Comparison of ENCODE assay signal across 22 cellular contexts in the genomic region with DNA sequence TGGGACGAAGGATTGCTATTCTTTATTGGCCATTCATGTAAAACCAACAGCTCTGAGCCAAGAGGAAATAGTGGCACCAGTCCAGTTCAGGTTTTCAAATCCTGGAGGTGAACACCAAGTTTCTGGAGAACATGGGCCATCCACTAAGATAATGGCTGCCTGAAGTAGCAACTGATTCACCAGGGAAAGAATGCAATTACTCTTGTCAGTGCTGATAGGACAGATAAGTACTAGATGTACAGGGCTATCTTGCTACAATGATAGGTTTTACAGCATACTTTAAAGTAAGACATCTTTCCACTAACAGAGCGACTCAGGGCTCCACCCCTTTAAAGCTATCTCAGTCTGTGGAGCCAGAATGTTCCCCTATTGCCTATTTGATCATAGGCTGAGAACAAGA. TPM values are rescaled to one million over a fixed set of nuclear protein-coding genes. Genes with fewer than 3 reads are reported as not detected.
A peak's percentile ranks its signal among the peaks of the same experiment; 100 is the strongest.
DNase-seq lines count a peak whose midpoint lies in the region; ATAC-seq and TF ChIP-seq lines count a peak whose summit lies in the region.
"Had no signal": no experiment of that assay in that cellular context is flagged by ENCODE, and none has a peak within 500 bp of the region (broad histone marks: within the 10 kb centered on the region; RNA-seq: fewer than 3 reads in every experiment).

No MANE protein-coding gene starts in this region.

- H3K4me3 ChIP-seq in psoas muscle (no peak overlapping the region), WERI-Rb-1 (ENCODE audit: low read depth, low read length) (no peak overlapping the region)
- H3K4me3 ChIP-seq: BLaER1, esophagus muscularis mucosa, uterus had no signal

- H3K4me1 ChIP-seq in psoas muscle, result peaks cover 5% of the 10 kb centered on the region
- H3K4me1 ChIP-seq: uterus had no signal

- no peak overlapping the region for H3K4me3 Mint-ChIP-seq in activated naive CD4-positive, alpha-beta T cell treated with anti-CD3 and anti-CD28 coated beads, Interleukin-2, amount 10 ng/mL, durations not matched to agents 7 days and 5 days
- H3K4me3 Mint-ChIP-seq: neural crest cell had no signal

- no peaks in the 10 kb centered on the region for H3K27me3 ChIP-seq in psoas muscle (ENCODE audit: insufficient read depth in 3 of 3, low read length in 2 of 3)
- H3K27me3 ChIP-seq in WERI-Rb-1 (ENCODE audit: insufficient read depth, low read depth, severe bottlenecking), result no peaks in the 10 kb centered on the region
- H3K27me3 ChIP-seq: BLaER1, esophagus muscularis mucosa, uterus had no signal

- H3K4me1 Mint-ChIP-seq in activated naive CD4-positive, alpha-beta T cell treated with anti-CD3 and anti-CD28 coated beads, Interleukin-2, amount 10 ng/mL, durations not matched to agents 7 days and 5 days, result peaks cover 2% of the 10 kb centered on the region
- H3K4me1 Mint-ChIP-seq: neural crest cell had no signal

- no peak for TF ChIP-seq CTCF in psoas muscle (IDR thresholded peaks at IDR 0.05)
- no peak for TF ChIP-seq CTCF in WERI-Rb-1 (IDR thresholded peaks at IDR 0.05; ENCODE audit: low read depth, low read length)
- TF ChIP-seq CTCF in GM10266 (IDR thresholded peaks at IDR 0.05; ENCODE audit: control insufficient read depth, insufficient read depth, low read depth, missing control alignments), result no peak

- H3K36me3 Mint-ChIP-seq in activated naive CD4-positive, alpha-beta T cell treated with anti-CD3 and anti-CD28 coated beads, Interleukin-2, amount 10 ng/mL, durations not matched to agents 7 days and 5 days, result peaks cover 49% of the 10 kb centered on the region

- peak overlapping the region; percentile 46 for H3K27ac Mint-ChIP-seq in activated naive CD4-positive, alpha-beta T cell treated with anti-CD3 and anti-CD28 coated beads, Interleukin-2, amount 10 ng/mL, durations not matched to agents 7 days and 5 days

- no peaks in the 10 kb centered on the region for H3K27me3 Mint-ChIP-seq in activated naive CD4-positive, alpha-beta T cell treated with anti-CD3 and anti-CD28 coated beads, Interleukin-2, amount 10 ng/mL, durations not matched to agents 7 days and 5 days

- H3K27ac ChIP-seq in psoas muscle (no peak overlapping the region), WERI-Rb-1 (no peak overlapping the region)
- H3K27ac ChIP-seq: BLaER1, esophagus muscularis mucosa, uterus had no signal

- intact Hi-C loops in left cardiac atrium (cut with DNase I) (loop anchor here in 1 of 2 donors (10.0 kb wide), 1 partner anchor 351 kb away; no protein-coding TSS in a partner anchor), psoas muscle (cut with DNase I) (no loop called here)

- WGBS in psoas muscle, 3 donors, result 71 to 73% (median 72%) methylated on average over 2 of the region's 2 CpGs

- H3K9me3 ChIP-seq in psoas muscle (no peaks in the 10 kb centered on the region), WERI-Rb-1 (ENCODE audit: severe bottlenecking) (no peaks in the 10 kb centered on the region)
- H3K9me3 ChIP-seq: BLaER1, esophagus muscularis mucosa, uterus had no signal

- no peaks in the 10 kb centered on the region for H3K9me3 Mint-ChIP-seq in activated naive CD4-positive, alpha-beta T cell treated with anti-CD3 and anti-CD28 coated beads, Interleukin-2, amount 10 ng/mL, durations not matched to agents 7 days and 5 days
- H3K9me3 Mint-ChIP-seq: neural crest cell had no signal

- H3K36me3 ChIP-seq in psoas muscle (ENCODE audit: insufficient read depth in 1 of 2, low read depth in 1 of 2), result peaks cover 7 to 65% of the 10 kb centered on the region in 2 donors
- peaks cover 48% of the 10 kb centered on the region for H3K36me3 ChIP-seq in WERI-Rb-1
- H3K36me3 ChIP-seq: uterus had no signal

- DNase-seq in activated naive CD4-positive, alpha-beta T cell treated with anti-CD3 and anti-CD28 coated beads, Interleukin-2, amount 10 ng/mL, durations not matched to agents 7 days and 5 days, result no peak
- DNase-seq in activated naive CD4-positive, alpha-beta T cell (lab: John Stamatoyannopoulos, UW), result no peak
- DNase-seq in amniotic epithelial cell (ENCODE audit: low read depth) (peak; percentile 95), left cardiac atrium (no peak), psoas muscle (no peak), WERI-Rb-1 (no peak), NCI-H446 (lab: John Stamatoyannopoulos, UW) (no peak), GM10266 (ENCODE audit: extremely low spot score) (no peak)
- DNase-seq: 8988T; Kasumi-1; midbrain; NCI-H2107; PC-3; stimulated activated CD8-positive, alpha-beta memory T cell treated with anti-CD3 and anti-CD28 coated beads, Interleukin-4, amount 100 ng/mL, for 48 hours; T-helper 9 cell; uterus had no signal

- peak; percentile 68 to 90 for ATAC-seq in left cardiac atrium
- peak in 3 of 4 donors; percentile 37 to 82 (median 62) for ATAC-seq in psoas muscle
- ATAC-seq: activated CD4-positive, CD25-positive, alpha-beta regulatory T cell treated with anti-CD3 and anti-CD28 coated beads, Interleukin-2, amount 50 U/mL, for 24 hours; PC-3 had no signal

- CTCF ChIA-PET in activated naive CD4-positive, alpha-beta T cell treated with anti-CD3 and anti-CD28 coated beads, Interleukin-2, amount 10 ng/mL, durations not matched to agents 7 days and 5 days (lab: Charles Lee), result interaction anchor here (0.9 to 2.1 kb wide), 3 partner anchors 16 to 231 kb away, joined by 3 to 8 read pairs (median 5); no protein-coding TSS in a partner anchor

RNA-seq across cellular contexts. Expression of a gene that starts 36.8 kb away (rescaled TPM):
- 1 to 10 TPM in 1 of 2 donors, under 1 TPM in 1; 0.99 to 1.2 TPM for total RNA-seq in left cardiac atrium
- under 1 TPM in 3 of 4 donors, not detected in 1; 0.30 to 0.58 (median 0.30) TPM for total RNA-seq in psoas muscle
- polyA plus RNA-seq in psoas muscle, result 1 to 10 TPM in 1 of 3 donors, under 1 TPM in 2; 0.44 to 4.9 (median 0.46) TPM
- total RNA-seq: H1, subcutaneous adipose tissue had no signal

RNA-seq across cellular contexts. Expression of a gene that starts 44.5 kb away (rescaled TPM):
- total RNA-seq in left cardiac atrium (not detected), psoas muscle (under 1 TPM in 1 of 4 donors, not detected in 3; 0.46 TPM)
- 1 to 10 TPM in 1 of 3 donors, under 1 TPM in 1, not detected in 1; 0.26 to 2.2 TPM for polyA plus RNA-seq in psoas muscle
- total RNA-seq: esophagus muscularis mucosa, H1, neural crest cell, PC-3, subcutaneous adipose tissue had no signal
- polyA plus RNA-seq: H1 had no signal

RNA-seq across cellular contexts. Expression of a gene that starts 51.1 kb away (rescaled TPM):
- total RNA-seq in left cardiac atrium, result not detected
- under 1 TPM in 1 of 4 donors, not detected in 3; 0.50 TPM for total RNA-seq in psoas muscle
- polyA plus RNA-seq in psoas muscle, result 1 to 10 TPM in 1 of 3 donors, under 1 TPM in 1, not detected in 1; 0.44 to 6.0 TPM
- total RNA-seq: H1, neural crest cell, PC-3, subcutaneous adipose tissue, uterus had no signal
- polyA plus RNA-seq: H1 had no signal
